ENCODE assay signal across 9 cellular contexts in genomic region chr1:118563969-118564951, GRCh38.
DNase-seq lines count a peak whose midpoint lies in the region; ATAC-seq and TF ChIP-seq lines count a peak whose summit lies in the region.
"Had no signal": no experiment of that assay in that cellular context is flagged by ENCODE, and none has a peak within 500 bp of the region (broad histone marks: within the 10 kb centered on the region; RNA-seq: fewer than 3 reads in every experiment).

No MANE protein-coding gene starts in this region.

- H3K9me3 Mint-ChIP-seq in activated T-cell treated with anti-CD3 and anti-CD28 coated beads, Interleukin-2, amount 50 U/mL, for 24 hours: no peaks in the 10 kb centered on the region

- H3K27ac Mint-ChIP-seq in activated T-cell treated with anti-CD3 and anti-CD28 coated beads, Interleukin-2, amount 50 U/mL, for 24 hours: no peak overlapping the region

- H3K4me1 Mint-ChIP-seq in activated T-cell treated with anti-CD3 and anti-CD28 coated beads, Interleukin-2, amount 50 U/mL, for 24 hours (ENCODE audit: low read depth): no peaks in the 10 kb centered on the region

- peak; percentile 8 for DNase-seq in RPMI7951 (ENCODE audit: low read depth)
- DNase-seq in sciatic nerve (ENCODE audit: low spot score): no peak
- DNase-seq in WERI-Rb-1: no peak
- no peak for DNase-seq in activated T-cell treated with anti-CD3 and anti-CD28 coated beads, Interleukin-2, amount 50 U/mL, for 24 hours
- no peak for DNase-seq in A172 (ENCODE audit: low spot score)
- DNase-seq: activated T-cell treated with anti-CD3 and anti-CD28 coated beads for 4 hours; effector CD8-positive, alpha-beta T cell had no signal

- intact Hi-C loops in sciatic nerve (cut with DNase I): no loop called here

- ATAC-seq in GM18870 (IDR thresholded peaks at IDR 0.05; ENCODE audit: unreplicated experiment) (peak; percentile 96), HG02759 (IDR thresholded peaks at IDR 0.05; ENCODE audit: unreplicated experiment) (peak; percentile 82), sciatic nerve (peak; percentile 76)

- no peak overlapping the region for H3K4me3 Mint-ChIP-seq in activated T-cell treated with anti-CD3 and anti-CD28 coated beads, Interleukin-2, amount 50 U/mL, for 24 hours

- H3K36me3 Mint-ChIP-seq in activated T-cell treated with anti-CD3 and anti-CD28 coated beads, Interleukin-2, amount 50 U/mL, for 24 hours (ENCODE audit: low read depth): no peaks in the 10 kb centered on the region

- no peaks in the 10 kb centered on the region for H3K36me3 ChIP-seq in WERI-Rb-1

- no peaks in the 10 kb centered on the region for H3K27me3 Mint-ChIP-seq in activated T-cell treated with anti-CD3 and anti-CD28 coated beads, Interleukin-2, amount 50 U/mL, for 24 hours

- no peaks in the 10 kb centered on the region for H3K9me3 ChIP-seq in WERI-Rb-1 (ENCODE audit: severe bottlenecking)

- no peak overlapping the region for H3K27ac ChIP-seq in WERI-Rb-1

- no peaks in the 10 kb centered on the region for H3K27me3 ChIP-seq in WERI-Rb-1 (ENCODE audit: insufficient read depth, low read depth, severe bottlenecking)

- no peak overlapping the region for H3K4me3 ChIP-seq in WERI-Rb-1 (ENCODE audit: low read depth, low read length)

- no peak for TF ChIP-seq CTCF in WERI-Rb-1 (IDR thresholded peaks at IDR 0.05; ENCODE audit: low read depth, low read length)
